Comparison of ENCODE assay signal across 6 cellular contexts in the genomic region with DNA sequence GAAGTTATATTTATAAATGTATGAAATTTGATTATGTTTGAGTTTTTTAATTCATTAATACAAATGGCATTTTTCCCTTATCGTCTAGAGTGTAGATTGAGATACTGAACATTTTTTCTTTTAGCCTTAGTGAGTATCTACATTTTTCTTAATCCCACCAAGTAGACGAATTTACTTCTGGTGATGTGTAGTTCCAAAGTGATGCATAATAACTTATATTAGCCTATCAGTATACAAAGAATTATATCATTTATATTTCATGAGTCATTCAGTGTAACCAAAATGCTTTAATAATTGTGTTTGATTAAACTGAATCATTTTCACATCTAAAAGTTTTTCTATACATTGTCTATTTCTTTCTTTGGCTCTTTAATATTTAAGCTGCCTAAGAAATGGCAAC.
"Had no signal": no experiment of that assay in that cellular context is flagged by ENCODE, and none has a peak within 500 bp of the region (broad histone marks: within the 10 kb centered on the region; RNA-seq: fewer than 3 reads in every experiment).

No MANE protein-coding gene starts in this region.

- H3K4me3 ChIP-seq: K562 had no signal

- FAIRE-seq: HepG2, HTR-8/SVneo, K562 had no signal

- ATAC-seq: HepG2, K562 had no signal

- DNase-seq: IMR-90, KBM-7 had no signal

- H3K27ac ChIP-seq: HL-60 had no signal
